Comparison of ENCODE assay signal across 24 cellular contexts in the genomic region with DNA sequence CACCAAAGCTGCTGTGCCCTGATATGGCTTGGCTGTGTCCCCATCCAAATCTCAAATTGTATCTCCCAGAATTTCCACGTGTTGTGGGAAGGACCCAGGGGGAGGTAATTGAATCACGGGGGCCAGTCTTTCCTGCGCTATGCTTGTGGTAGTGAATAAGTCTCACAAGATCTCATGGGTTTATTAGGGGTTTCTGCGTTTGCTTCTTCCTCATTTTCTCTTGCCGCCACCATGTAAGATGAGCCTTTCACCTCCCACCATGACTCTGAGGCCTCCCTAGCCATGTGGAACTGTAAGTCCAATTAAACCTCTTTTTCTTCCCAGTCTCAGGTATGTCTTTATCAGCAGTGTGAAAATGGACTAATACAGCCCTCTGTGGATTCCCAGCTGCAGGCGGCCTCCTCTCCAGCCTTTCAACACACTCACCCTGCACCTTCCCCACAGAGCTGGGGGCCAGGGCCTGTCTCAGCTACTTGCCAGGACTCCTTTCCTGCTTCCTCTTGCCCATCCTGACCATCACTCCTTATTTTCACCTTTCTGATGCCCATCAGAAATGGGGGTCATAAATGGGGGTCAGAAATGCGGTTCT.
"Had no signal": no experiment of that assay in that cellular context is flagged by ENCODE, and none has a peak within 500 bp of the region (broad histone marks: within the 10 kb centered on the region; RNA-seq: fewer than 3 reads in every experiment).

No MANE protein-coding gene starts in this region.

- H3K27me3 ChIP-seq: gastroesophageal sphincter, heart right ventricle, left lung, right atrium auricular region, stomach, thyroid gland, vagina had no signal

- H3K9me3 ChIP-seq: gastroesophageal sphincter, heart right ventricle, left lung, right atrium auricular region, stomach, thyroid gland, vagina had no signal

- H3K27me3 Mint-ChIP-seq: effector memory CD8-positive, alpha-beta T cell had no signal

- H3K4me3 ChIP-seq: coronary artery, gastroesophageal sphincter, heart right ventricle, left lung, right atrium auricular region, smooth muscle cell, stomach, thyroid gland, vagina had no signal

- H3K9ac ChIP-seq: parathyroid adenoma had no signal

- H3K4me3 Mint-ChIP-seq: effector memory CD8-positive, alpha-beta T cell; naive thymus-derived CD8-positive, alpha-beta T cell had no signal

- H2AFZ ChIP-seq: parathyroid adenoma had no signal

- H3K27ac ChIP-seq: coronary artery, epithelial cell of prostate, gastroesophageal sphincter, heart right ventricle, left lung, parathyroid adenoma, right atrium auricular region, stomach, thyroid gland, vagina had no signal

- H3K36me3 ChIP-seq: gastroesophageal sphincter, heart right ventricle, left lung, right atrium auricular region, stomach, thyroid gland, vagina had no signal

- H3K4me2 ChIP-seq: smooth muscle cell had no signal

- DNase-seq: effector memory CD8-positive, alpha-beta T cell; foreskin fibroblast; glutamatergic neuron; heart right ventricle; hippocampal formation; left cardiac atrium; left lung; mesenchymal stem cell; naive thymus-derived CD8-positive, alpha-beta T cell; stimulated activated CD4-positive, alpha-beta T cell treated with anti-CD3 and anti-CD28 coated beads, Interleukin-12 subunit alpha, Interleukin-12 subunit beta, amount 100 ng/mL, for 4 hours; stimulated activated CD4-positive, alpha-beta T cell treated with anti-CD3 and anti-CD28 coated beads, Interleukin-1b, Interleukin-23, amount 100 ng/mL, for 48 hours; stimulated activated CD4-positive, alpha-beta T cell treated with anti-CD3 and anti-CD28 coated beads, Interleukin-4, amount 100 ng/mL, for 1 hour; stimulated activated CD8-positive, alpha-beta memory T cell treated with anti-CD3 and anti-CD28 coated beads, Interleukin-4, amount 100 ng/mL, for 48 hours; stimulated activated naive CD4-positive, alpha-beta T cell treated with Interleukin-2 at 50 U/mL for 16 hours; stomach; thyroid gland had no signal

- H3K79me2 ChIP-seq: parathyroid adenoma had no signal

- H3K4me1 ChIP-seq: gastroesophageal sphincter, left lung, parathyroid adenoma, right atrium auricular region, stomach, thyroid gland, vagina had no signal

- H3K9me3 Mint-ChIP-seq: effector memory CD8-positive, alpha-beta T cell; naive thymus-derived CD8-positive, alpha-beta T cell had no signal

- H3K27ac Mint-ChIP-seq: effector memory CD8-positive, alpha-beta T cell; progenitor cell of endocrine pancreas had no signal
